Comparison of ENCODE assay signal across 1 cellular context in genomic region chr11:122655527-122656072, GRCh38.
A peak's percentile ranks its signal among the peaks of the same experiment; 100 is the strongest.
TF ChIP-seq lines count a peak whose summit lies in the region.

Gene UBASH3B (plus strand): TSS chr11:122655722. CDS start chr11:122656050, 328 bp downstream.

TF ChIP-seq in HEK293, 187 proteins besides CTCF, POLR2A, EP300 and RAD21 (continued from another document):
- TF ChIP-seq ZNF449 (tag by site-specific recombination; IDR thresholded peaks at IDR 0.05) (peak; percentile 88; the same call in 1 of the 2 replicates), ZSCAN23 (tag by site-specific recombination; IDR thresholded peaks at IDR 0.05) (0 out of 2 replicates have a peak, but pooled peaks have one; percentile 36), ZSCAN5A (tag by site-specific recombination; IDR thresholded peaks at IDR 0.05) (no peak), ZNF391 (tag by site-specific recombination; IDR thresholded peaks at IDR 0.05; ENCODE audit: borderline replicate concordance, low read depth) (0 out of 2 replicates have a peak, but pooled peaks have one; percentile 33), ZXDB (tag by site-specific recombination; IDR thresholded peaks at IDR 0.05) (peak; percentile 20; the same call in 1 of the 2 replicates), KLF10 (tag by site-specific recombination; IDR thresholded peaks at IDR 0.05) (peak; percentile 44; the same call in 1 of the 2 replicates), ZNF660 (tag by site-specific recombination; IDR thresholded peaks at IDR 0.05) (0 out of 2 replicates have a peak, but pooled peaks have one; percentile 19), KLF7 (tag by site-specific recombination; IDR thresholded peaks at IDR 0.05; ENCODE audit: borderline replicate concordance) (no peak), ZFHX2 (tag by site-specific recombination; conservative IDR thresholded peaks at IDR 0.05) (0 out of 2 replicates have a peak, but pooled peaks have one; percentile 7), ZBTB20 (tag by site-specific recombination; IDR thresholded peaks at IDR 0.05) (peak; percentile 69; the same call in 1 of the 2 replicates), PATZ1 (tag by site-specific recombination; IDR thresholded peaks at IDR 0.05) (peak; percentile 87), ZNF404 (tag by site-specific recombination; IDR thresholded peaks at IDR 0.05) (no peak), AEBP2 (tag by site-specific recombination; IDR thresholded peaks at IDR 0.05; ENCODE audit: borderline replicate concordance) (no peak), ZSCAN30 (tag by site-specific recombination; IDR thresholded peaks at IDR 0.05) (no peak), SP3 (tag by site-specific recombination; IDR thresholded peaks at IDR 0.05) (peak; percentile 50; the same call in 1 of the 2 replicates), RBAK (tag by site-specific recombination; IDR thresholded peaks at IDR 0.05) (no peak), GLIS2 (tag by site-specific recombination; IDR thresholded peaks at IDR 0.05) (peak; percentile 72), ZFP69B (tag by site-specific recombination; IDR thresholded peaks at IDR 0.05) (peak; percentile 94), ZBTB48 (tag by site-specific recombination; IDR thresholded peaks at IDR 0.05) (no peak), ZNF843 (tag by site-specific recombination; IDR thresholded peaks at IDR 0.05) (no peak)
